In the genomic region with DNA sequence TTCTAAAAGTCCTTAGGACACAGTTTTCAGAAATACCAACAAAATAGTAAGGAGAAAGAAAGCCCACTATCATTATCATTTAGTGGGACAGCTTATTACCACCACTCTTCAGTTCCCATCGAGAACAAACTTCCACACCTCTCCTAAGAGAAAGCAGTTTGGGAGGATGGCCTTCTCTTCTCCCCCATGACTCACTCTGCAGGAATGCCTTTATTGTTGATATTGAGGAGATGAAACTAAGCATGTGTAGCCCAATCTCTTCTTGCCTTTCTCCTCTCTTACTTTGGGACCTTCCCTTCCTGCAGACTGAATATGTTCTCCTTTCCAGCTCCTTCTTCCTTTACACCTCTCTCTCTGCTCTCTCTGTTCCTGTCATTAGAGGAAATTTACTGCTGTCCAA, we compare ENCODE assay signal across 20 cellular contexts. TPM values are rescaled to one million over a fixed set of nuclear protein-coding genes. Genes with fewer than 3 reads are reported as not detected.
A peak's percentile ranks its signal among the peaks of the same experiment; 100 is the strongest.
DNase-seq lines count a peak whose midpoint lies in the region; ATAC-seq lines count a peak whose summit lies in the region.
"Had no signal": no experiment of that assay in that cellular context is flagged by ENCODE, and none has a peak within 500 bp of the region (broad histone marks: within the 10 kb centered on the region; RNA-seq: fewer than 3 reads in every experiment).

No MANE protein-coding gene starts in this region.

- H3K27ac Mint-ChIP-seq in naive B cell = peak overlapping the region in 4 of 6 donors; percentile 8 to 35 (median 18)
- H3K27ac Mint-ChIP-seq: activated T-cell treated with anti-CD3 and anti-CD28 coated beads, Interleukin-2, amount 50 U/mL, for 24 hours; stimulated activated effector memory CD8-positive, alpha-beta T cell treated with anti-CD3 and anti-CD28 coated beads, Interleukin-12 subunit alpha, Interleukin-12 subunit beta, amount 100 ng/mL, for 72 hours had no signal

- H3K4me1 Mint-ChIP-seq in naive B cell = peaks cover 8 to 19% (median 11%) of the 10 kb centered on the region in 3 donors

- peaks cover 4 to 10% of the 10 kb centered on the region in 2 donors for H3K36me3 Mint-ChIP-seq in naive B cell
- H3K36me3 Mint-ChIP-seq: stimulated activated effector memory CD8-positive, alpha-beta T cell treated with anti-CD3 and anti-CD28 coated beads, Interleukin-12 subunit alpha, Interleukin-12 subunit beta, amount 100 ng/mL, for 72 hours had no signal

- H3K27ac ChIP-seq in substantia nigra (ENCODE audit: low read depth, low read length, poor library complexity, severe bottlenecking) = no peak overlapping the region
- H3K27ac ChIP-seq: BLaER1 treated with 17β-estradiol and CSF1 and Interleukin-3, amounts not matched to agents 10 nM and 100 nM; esophagus muscularis mucosa; left lung; prostate gland; SJCRH30; spleen; transverse colon had no signal

- H3K27me3 Mint-ChIP-seq in naive B cell = no peaks in the 10 kb centered on the region
- H3K27me3 Mint-ChIP-seq: activated T-cell treated with anti-CD3 and anti-CD28 coated beads, Interleukin-2, amount 50 U/mL, for 24 hours had no signal

- no peak overlapping the region for H3K4me3 Mint-ChIP-seq in naive B cell
- H3K4me3 Mint-ChIP-seq: activated T-cell treated with anti-CD3 and anti-CD28 coated beads, Interleukin-2, amount 50 U/mL, for 24 hours; stimulated activated effector memory CD8-positive, alpha-beta T cell treated with anti-CD3 and anti-CD28 coated beads, Interleukin-12 subunit alpha, Interleukin-12 subunit beta, amount 100 ng/mL, for 72 hours had no signal

- DNase-seq in ELF-1 (ENCODE audit: low read depth, low spot score) = peak; percentile 6
- DNase-seq in NCI-H226 = peak; percentile 67
- DNase-seq in fibroblast of gingiva (ENCODE audit: low read depth) = peak; percentile 3
- DNase-seq in naive B cell = no peak
- DNase-seq in substantia nigra (lab: John Stamatoyannopoulos, UW) = no peak
- no peak for DNase-seq in NCI-H510A (lab: John Stamatoyannopoulos, UW)
- no peak for DNase-seq in T-helper 1 cell
- DNase-seq: activated T-cell treated with anti-CD3 and anti-CD28 coated beads, Interleukin-2, amount 50 U/mL, for 24 hours; Kasumi-1; left lung; NCI-H1436 treated with DMSO at 0.1 percent for 48 hours; spleen; T1000; transverse colon had no signal

- peaks cover 0 to 3% (median 0%) of the 10 kb centered on the region in 7 donors for H3K9me3 Mint-ChIP-seq in naive B cell
- H3K9me3 Mint-ChIP-seq: stimulated activated effector memory CD8-positive, alpha-beta T cell treated with anti-CD3 and anti-CD28 coated beads, Interleukin-12 subunit alpha, Interleukin-12 subunit beta, amount 100 ng/mL, for 72 hours had no signal

- ATAC-seq in naive B cell (ENCODE audit: low read depth in 2 of 2) (no peak), HG03139 (IDR thresholded peaks at IDR 0.05; ENCODE audit: unreplicated experiment) (no peak)
- ATAC-seq: left lung; stimulated activated effector memory CD8-positive, alpha-beta T cell treated with anti-CD3 and anti-CD28 coated beads, Interleukin-12 subunit alpha, Interleukin-12 subunit beta, amount 100 ng/mL, for 72 hours had no signal

RNA-seq across cellular contexts. Expression of gene ERMN, which starts 30.0 kb away (rescaled TPM):
- under 1 TPM in 5 of 6 donors, not detected in 1; 0.08 to 0.56 (median 0.28) TPM for polyA plus RNA-seq in naive B cell (ENCODE audit: low read depth in 6 of 6)

Comparison
In these comparisons a context has a peak if more than half of its experiments do, and no peak if none do; other contexts are left out.
1. DNase-seq: peak in ELF-1 (single experiment), NCI-H226 (single experiment) and fibroblast of gingiva (single experiment); none in naive B cell (single experiment), substantia nigra (0 of 49), NCI-H510A (single experiment) and T-helper 1 cell (0 of 5).